In genomic region chr14:50677527-50678063, GRCh38 we compare ENCODE assay signal across 9 cellular contexts. TPM values are rescaled to one million over a fixed set of nuclear protein-coding genes. Genes with fewer than 3 reads are reported as not detected.
DNase-seq lines count a peak whose midpoint lies in the region; FAIRE-seq and TF ChIP-seq lines count a peak whose summit lies in the region.
"Had no signal": no experiment of that assay in that cellular context is flagged by ENCODE, and none has a peak within 500 bp of the region (broad histone marks: within the 10 kb centered on the region; RNA-seq: fewer than 3 reads in every experiment).

No MANE protein-coding gene starts in this region.

- H2BK15ac ChIP-seq in neuronal stem cell (ENCODE audit: low read length) = no peak overlapping the region

- no peak overlapping the region for H2BK120ac ChIP-seq in neuronal stem cell (ENCODE audit: low read depth, low read length)

- H2AK5ac ChIP-seq in neuronal stem cell (ENCODE audit: low read depth, low read length) = no peak overlapping the region

- peaks cover 3 to 5% of the 10 kb centered on the region in 2 donors for H3K4me1 ChIP-seq in ascending aorta
- peaks cover 0 to 3% of the 10 kb centered on the region in 2 donors for H3K4me1 ChIP-seq in neuronal stem cell (ENCODE audit: control insufficient read depth in 2 of 2, insufficient read depth in 1 of 2, low read depth in 1 of 2, low read length in 2 of 2)

- H3K27ac ChIP-seq in ascending aorta (peak overlapping the region; percentile 28 to 37), neuronal stem cell (replicated peaks; ENCODE audit: low read length) (no peak overlapping the region)
- H3K27ac ChIP-seq: VCaP had no signal

- no peak overlapping the region for H3K9ac ChIP-seq in neuronal stem cell (ENCODE audit: low read depth, low read length, poor library complexity)

- no peak overlapping the region for H3K4me3 ChIP-seq in ascending aorta
- H3K4me3 ChIP-seq in neuronal stem cell (ENCODE audit: low read length in 2 of 2) = no peak overlapping the region

- H3K14ac ChIP-seq in neuronal stem cell (ENCODE audit: low read length) = no peak overlapping the region

- DNase-seq in GM19239 (ENCODE audit: insufficient read length, low spot score) (no peak), HS-27A (ENCODE audit: low read depth) (peak; percentile 75), ascending aorta (ENCODE audit: low spot score in 2 of 2) (no peak), neuronal stem cell (ENCODE audit: low spot score) (no peak), NCI-H128 (lab: John Stamatoyannopoulos, UW; ENCODE audit: unreplicated experiment) (no peak), NCI-H2081 (lab: John Stamatoyannopoulos, UW) (no peak)
- DNase-seq in activated effector memory CD4-positive, alpha-beta T cell treated with Interleukin-2 at 50 U/mL for 16 hours = no peak
- DNase-seq in effector CD4-positive, alpha-beta T cell = no peak

- no peaks in the 10 kb centered on the region for H3K79me1 ChIP-seq in neuronal stem cell (ENCODE audit: low read depth, low read length)

- no peak overlapping the region for H3K18ac ChIP-seq in neuronal stem cell (ENCODE audit: low read length)

- no peak for TF ChIP-seq CTCF in ascending aorta (IDR thresholded peaks at IDR 0.05)

- H2BK12ac ChIP-seq in neuronal stem cell (ENCODE audit: low read length) = no peak overlapping the region

- no peak overlapping the region for H4K8ac ChIP-seq in neuronal stem cell (ENCODE audit: low read depth, low read length)

- peak; percentile 94 for FAIRE-seq in GM19239 (lab: Jason Lieb, UNC)

- H3K27me3 ChIP-seq in ascending aorta (no peaks in the 10 kb centered on the region), neuronal stem cell (ENCODE audit: control insufficient read depth in 3 of 3, insufficient read depth in 3 of 3, low read depth in 1 of 3, low read length in 3 of 3) (no peaks in the 10 kb centered on the region)

- H3K4me2 ChIP-seq in neuronal stem cell (ENCODE audit: insufficient read depth, low read length, poor library complexity, severe bottlenecking) = no peak overlapping the region

- H3K4ac ChIP-seq in neuronal stem cell (ENCODE audit: low read length) = no peak overlapping the region

- no peak overlapping the region for H4K91ac ChIP-seq in neuronal stem cell (ENCODE audit: low read depth, low read length, poor library complexity)

- peak overlapping the region; percentile 19 for H2AFZ ChIP-seq in neuronal stem cell (ENCODE audit: low read length)

- H3K9me3 ChIP-seq in ascending aorta = no peaks in the 10 kb centered on the region
- no peaks in the 10 kb centered on the region for H3K9me3 ChIP-seq in neuronal stem cell (replicated peaks in 1 of 2; ENCODE audit: control insufficient read depth in 2 of 2, insufficient read depth in 1 of 2, low read depth in 1 of 2, low read length in 2 of 2)

- intact Hi-C loops in ascending aorta (cut with DNase I) = no loop called here

- no peak overlapping the region for H3K23ac ChIP-seq in neuronal stem cell (ENCODE audit: low read depth, low read length, poor library complexity)

- no peak overlapping the region for H2BK5ac ChIP-seq in neuronal stem cell (ENCODE audit: low read length)

- H3K36me3 ChIP-seq in ascending aorta (no peaks in the 10 kb centered on the region), neuronal stem cell (replicated peaks in 1 of 2; ENCODE audit: control insufficient read depth in 2 of 2, insufficient read depth in 2 of 2, low read length in 2 of 2) (no peaks in the 10 kb centered on the region)

- 100% methylated on average over 2 of the region's 5 CpGs; no CpG with 5 or more reads in 1 of the 2 donors for WGBS in neuronal stem cell (ENCODE audit: extremely low coverage in 2 of 2, insufficient read length in 2 of 2, insufficient replicate concordance in 1 of 2), 2 donors

RNA-seq across cellular contexts. Expression of gene SAV1, which starts 9.5 kb away (rescaled TPM):
- 61.7 TPM for total RNA-seq in ascending aorta
- polyA plus RNA-seq in neuronal stem cell (2013, experiment 1 of 2) = 29.2 TPM
- polyA plus RNA-seq in neuronal stem cell (2013, experiment 2 of 2) = 30.1 TPM
